ENCODE assay signal across 11 cellular contexts in the genomic region with DNA sequence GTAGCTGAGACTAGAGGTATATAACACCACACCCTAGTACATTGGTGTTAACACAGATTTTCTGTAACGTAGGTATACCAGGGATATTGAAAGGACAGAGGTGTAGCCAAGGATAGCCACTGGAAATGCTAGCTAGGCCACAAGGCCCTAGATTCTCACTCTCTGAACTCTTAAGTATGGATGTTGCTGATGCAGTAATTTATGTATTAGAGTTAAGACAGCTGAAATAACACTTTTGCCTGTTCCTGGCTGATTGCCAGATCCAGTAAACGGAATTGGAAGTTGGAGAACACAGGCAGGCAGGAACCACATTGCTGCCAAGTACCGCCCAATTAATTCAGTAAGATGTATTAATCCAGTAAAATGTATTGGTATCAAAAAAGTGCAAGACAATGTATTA. TPM values are rescaled to one million over a fixed set of nuclear protein-coding genes. Genes with fewer than 3 reads are reported as not detected.
DNase-seq lines count a peak whose midpoint lies in the region; TF ChIP-seq lines count a peak whose summit lies in the region.
"Had no signal": no experiment of that assay in that cellular context is flagged by ENCODE, and none has a peak within 500 bp of the region (broad histone marks: within the 10 kb centered on the region; RNA-seq: fewer than 3 reads in every experiment).

No MANE protein-coding gene starts in this region.

- peaks cover 8% of the 10 kb centered on the region for H3K27me3 Mint-ChIP-seq in endodermal cell (ENCODE audit: insufficient read depth)
- H3K27me3 Mint-ChIP-seq in osteocyte (ENCODE audit: unreplicated experiment) = no peaks in the 10 kb centered on the region
- peaks cover 0 to 2% (median 0%) of the 10 kb centered on the region in 3 donors for H3K27me3 Mint-ChIP-seq in CD14-positive monocyte (ENCODE audit: low read depth in 3 of 3)
- H3K27me3 Mint-ChIP-seq in Caco-2 (ENCODE audit: insufficient read depth, unreplicated experiment) = no peaks in the 10 kb centered on the region
- H3K27me3 Mint-ChIP-seq: activated CD4-positive, alpha-beta memory T cell treated with anti-CD3 and anti-CD28 coated beads, Interleukin-2, amount 10 ng/mL, durations not matched to agents 7 days and 5 days had no signal

- H3K9me3 ChIP-seq in endodermal cell (ENCODE audit: control insufficient read depth, low read length) (no peaks in the 10 kb centered on the region), Caco-2 (no peaks in the 10 kb centered on the region)

- BruUV-seq in Caco-2 (replicated peaks; lab: Mats Ljungman, UMichigan) = no TSS peak

- peak overlapping the region; percentile 98 for H3K4me3 ChIP-seq in endodermal cell (ENCODE audit: low read length)
- no peak overlapping the region; the same call in 1 of the 2 replicates for H3K4me3 ChIP-seq in Caco-2 (ENCODE audit: low read depth, low read length)

- H3K27ac ChIP-seq in endodermal cell (ENCODE audit: low read depth, low read length) = no peak overlapping the region

- peak overlapping the region; percentile 97 for H3K9ac ChIP-seq in endodermal cell (ENCODE audit: extremely low read depth, low read length, poor library complexity, severe bottlenecking)

- H3K36me3 Mint-ChIP-seq in endodermal cell (ENCODE audit: low read depth) (peaks cover 9% of the 10 kb centered on the region), osteocyte (ENCODE audit: unreplicated experiment) (peaks cover 12% of the 10 kb centered on the region), CD14-positive monocyte (peaks cover 5 to 11% of the 10 kb centered on the region in 2 donors), Caco-2 (ENCODE audit: insufficient read depth, unreplicated experiment) (peaks cover 48% of the 10 kb centered on the region)

- TF ChIP-seq CTCF in endodermal cell (conservative IDR thresholded peaks at IDR 0.05) (no peak), osteocyte (IDR thresholded peaks at IDR 0.05) (no peak), CD14-positive monocyte (IDR thresholded peaks at IDR 0.05) (no peak), Caco-2 (IDR thresholded peaks at IDR 0.05; ENCODE audit: insufficient read depth in 1 of 2, low read depth in 1 of 2, low read length in 1 of 2, severe bottlenecking in 1 of 2, unreplicated experiment in 1 of 2) (no peak)

- POLR2A ChIA-PET in Caco-2 (lab: Charles Lee) = no interaction called here

- 94 to 98% methylated on average over 2 to 3 of the region's 3 CpGs for WGBS in endodermal cell (ENCODE audit: insufficient coverage in 1 of 2, insufficient read length in 1 of 2), 2 experiments

- no peak overlapping the region for H3K27ac Mint-ChIP-seq in endodermal cell
- H3K27ac Mint-ChIP-seq in osteocyte (ENCODE audit: unreplicated experiment) = peak overlapping the region; percentile 97
- peak overlapping the region in 1 of 7 donors; percentile 38 for H3K27ac Mint-ChIP-seq in CD14-positive monocyte
- H3K27ac Mint-ChIP-seq in Caco-2 (ENCODE audit: unreplicated experiment) = no peak overlapping the region

- DNase-seq in DMS79 (lab: John Stamatoyannopoulos, UW) (peak; percentile 27), NCI-H1105 treated with DMSO at 0.1 percent for 48 hours (lab: John Stamatoyannopoulos, UW) (peak; percentile 39), endodermal cell (no peak), osteocyte (ENCODE audit: extremely low spot score, unreplicated experiment) (no peak), CD14-positive monocyte (ENCODE audit: low spot score) (no peak), NCI-H2081 treated with DMSO at 0.1 percent for 48 hours (lab: John Stamatoyannopoulos, UW) (no peak), Caco-2 (no peak)
- DNase-seq in stimulated activated CD4-positive, alpha-beta T cell treated with anti-CD3 and anti-CD28 coated beads, Interleukin-2, amount 100 ng/mL, for 24 hours = no peak
- DNase-seq: activated CD4-positive, alpha-beta memory T cell treated with anti-CD3 and anti-CD28 coated beads, Interleukin-2, amount 10 ng/mL, durations not matched to agents 7 days and 5 days; NCI-H2107; stimulated activated CD4-positive, alpha-beta T cell treated with anti-CD3 and anti-CD28 coated beads, Interleukin-15, amount 100 ng/mL, for 24 hours had no signal

- intact Hi-C loops in CD14-positive monocyte (cut with micrococcal nuclease) = loop anchor here in 1 of 2 donors (10.0 kb wide), 1 partner anchor 124 kb away; the partner anchor contains the start of gene ATP6V1F
- intact Hi-C loops in Caco-2 (cut with micrococcal nuclease; ENCODE audit: unreplicated experiment) = no loop called here

- H3K36me3 ChIP-seq in endodermal cell (ENCODE audit: control insufficient read depth, insufficient read depth, low read length) = peaks cover 9% of the 10 kb centered on the region
- H3K36me3 ChIP-seq in Caco-2 (ENCODE audit: control insufficient read depth, insufficient read depth, low read length) = no peaks in the 10 kb centered on the region

- H3K9me3 Mint-ChIP-seq in endodermal cell (no peaks in the 10 kb centered on the region), osteocyte (ENCODE audit: unreplicated experiment) (no peaks in the 10 kb centered on the region), CD14-positive monocyte (no peaks in the 10 kb centered on the region), Caco-2 (ENCODE audit: unreplicated experiment) (no peaks in the 10 kb centered on the region)
- H3K9me3 Mint-ChIP-seq: activated CD4-positive, alpha-beta memory T cell treated with anti-CD3 and anti-CD28 coated beads, Interleukin-2, amount 10 ng/mL, durations not matched to agents 7 days and 5 days had no signal

- CTCF ChIA-PET in Caco-2 (lab: Charles Lee) = no interaction called here

- H3K4me1 ChIP-seq in endodermal cell (ENCODE audit: control insufficient read depth, insufficient read depth, low read length) (peaks cover 4% of the 10 kb centered on the region), Caco-2 (peaks cover 40% of the 10 kb centered on the region)

- H3K27me3 ChIP-seq in endodermal cell (ENCODE audit: control insufficient read depth, insufficient read depth, low read length, poor library complexity, severe bottlenecking) (no peaks in the 10 kb centered on the region), Caco-2 (replicated peaks; ENCODE audit: control insufficient read depth, insufficient read depth, low read length) (no peaks in the 10 kb centered on the region)

- peaks cover 19% of the 10 kb centered on the region for H3K4me1 Mint-ChIP-seq in endodermal cell
- H3K4me1 Mint-ChIP-seq in osteocyte (ENCODE audit: unreplicated experiment) = peaks cover 63% of the 10 kb centered on the region
- peaks cover 33% of the 10 kb centered on the region for H3K4me1 Mint-ChIP-seq in CD14-positive monocyte
- peaks cover 28% of the 10 kb centered on the region for H3K4me1 Mint-ChIP-seq in Caco-2 (ENCODE audit: low read depth, unreplicated experiment)

- H3K4me3 Mint-ChIP-seq in endodermal cell (no peak overlapping the region), osteocyte (ENCODE audit: unreplicated experiment) (peak overlapping the region; percentile 91), CD14-positive monocyte (peak overlapping the region in 1 of 2 donors; percentile 42), Caco-2 (ENCODE audit: unreplicated experiment) (no peak overlapping the region)

RNA-seq across cellular contexts. Expression of gene CALU, which starts 1.8 kb away (rescaled TPM):
- 100 to 1,000 TPM; 160 to 186 TPM for total RNA-seq in endodermal cell
- 189 TPM for polyA plus RNA-seq in endodermal cell (2013, experiment 1 of 2)
- polyA plus RNA-seq in endodermal cell (2013, experiment 2 of 2) = 189 TPM
- total RNA-seq in osteocyte = 516 and 530 TPM in 2 replicates
- 10 to 100 TPM; 33.2 to 44.0 TPM for polyA plus RNA-seq in CD14-positive monocyte
- total RNA-seq in Caco-2 (2022) = 171 and 184 TPM in 2 replicates

RNA-seq across cellular contexts. Expression of gene OPN1SW, which starts 34.6 kb away (rescaled TPM):
- total RNA-seq in endodermal cell (not detected), osteocyte (not detected in 2 replicates), Caco-2 (2022) (not detected in 2 replicates)
- polyA plus RNA-seq in endodermal cell (2013, experiment 1 of 2) = not detected
- polyA plus RNA-seq in endodermal cell (2013, experiment 2 of 2) = 0.25 TPM
- not detected for polyA plus RNA-seq in CD14-positive monocyte
- total RNA-seq: activated CD4-positive, alpha-beta memory T cell treated with anti-CD3 and anti-CD28 coated beads, Interleukin-2, amount 10 ng/mL, durations not matched to agents 7 days and 5 days had no signal

RNA-seq across cellular contexts. Expression of gene CCDC136, which starts 50.8 kb away (rescaled TPM):
- total RNA-seq in endodermal cell (10 to 100 TPM; 46.0 to 51.2 TPM), osteocyte (10.8 and 13.3 TPM in 2 replicates), Caco-2 (2022) (7.3 and 10.2 TPM in 2 replicates)
- polyA plus RNA-seq in endodermal cell (2013, experiment 1 of 2) = 53.3 TPM
- 41.1 TPM for polyA plus RNA-seq in endodermal cell (2013, experiment 2 of 2)
- under 1 TPM in 1 of 2 donors, not detected in 1; 0.26 TPM for polyA plus RNA-seq in CD14-positive monocyte

Comparison
In these comparisons a context has a peak if more than half of its experiments do, and no peak if none do; other contexts are left out.
1. DNase-seq: peak in DMS79 (single experiment) and NCI-H1105 treated with DMSO at 0.1 percent for 48 hours (single experiment); none in endodermal cell (single experiment), osteocyte (single experiment), CD14-positive monocyte (single experiment), NCI-H2081 treated with DMSO at 0.1 percent for 48 hours (single experiment), stimulated activated CD4-positive, alpha-beta T cell treated with anti-CD3 and anti-CD28 coated beads, Interleukin-2, amount 100 ng/mL, for 24 hours (0 of 2) and Caco-2 (0 of 2).